In genomic region chr21:45465611-45466329, GRCh38 we compare ENCODE assay signal across 1 cellular context.
TF ChIP-seq lines count a peak whose summit lies in the region.

No MANE protein-coding gene starts in this region.

TF ChIP-seq in GM12878, 131 proteins besides CTCF, POLR2A, EP300 and RAD21 (continued from another document):
- TF ChIP-seq ZBTB4 (CRISPR knock-in tag; IDR thresholded peaks at IDR 0.05), result no peak
- no peak for TF ChIP-seq IKZF1 (conservative IDR thresholded peaks at IDR 0.05)
- TF ChIP-seq BACH1 (IDR thresholded peaks at IDR 0.05; ENCODE audit: borderline replicate concordance), result no peak
- TF ChIP-seq RUNX3 (IDR thresholded peaks at IDR 0.05; ENCODE audit: low read length), result no peak
- TF ChIP-seq SREBF1 (IDR thresholded peaks at IDR 0.05; ENCODE audit: low read length), result no peak
- TF ChIP-seq GATAD2B (conservative IDR thresholded peaks at IDR 0.05; ENCODE audit: low read depth), result no peak
- no peak for TF ChIP-seq MAX (IDR thresholded peaks at IDR 0.05; ENCODE audit: low read depth, low read length)
- TF ChIP-seq PML (IDR thresholded peaks at IDR 0.05; ENCODE audit: low read length), result no peak
- TF ChIP-seq JUNB (IDR thresholded peaks at IDR 0.05), result no peak
- no peak for TF ChIP-seq MYC (IDR thresholded peaks at IDR 0.05; ENCODE audit: insufficient read depth, insufficient read length, insufficient replicate concordance, low read length, severe bottlenecking)
- no peak for TF ChIP-seq SMARCA5 (IDR thresholded peaks at IDR 0.05)
- TF ChIP-seq MXI1 (IDR thresholded peaks at IDR 0.05; ENCODE audit: low read depth, low read length), result no peak
- TF ChIP-seq SMAD1 (IDR thresholded peaks at IDR 0.05; ENCODE audit: low read depth, partially characterized antibody), result no peak
